ENCODE assay signal across 17 cellular contexts in the genomic region with DNA sequence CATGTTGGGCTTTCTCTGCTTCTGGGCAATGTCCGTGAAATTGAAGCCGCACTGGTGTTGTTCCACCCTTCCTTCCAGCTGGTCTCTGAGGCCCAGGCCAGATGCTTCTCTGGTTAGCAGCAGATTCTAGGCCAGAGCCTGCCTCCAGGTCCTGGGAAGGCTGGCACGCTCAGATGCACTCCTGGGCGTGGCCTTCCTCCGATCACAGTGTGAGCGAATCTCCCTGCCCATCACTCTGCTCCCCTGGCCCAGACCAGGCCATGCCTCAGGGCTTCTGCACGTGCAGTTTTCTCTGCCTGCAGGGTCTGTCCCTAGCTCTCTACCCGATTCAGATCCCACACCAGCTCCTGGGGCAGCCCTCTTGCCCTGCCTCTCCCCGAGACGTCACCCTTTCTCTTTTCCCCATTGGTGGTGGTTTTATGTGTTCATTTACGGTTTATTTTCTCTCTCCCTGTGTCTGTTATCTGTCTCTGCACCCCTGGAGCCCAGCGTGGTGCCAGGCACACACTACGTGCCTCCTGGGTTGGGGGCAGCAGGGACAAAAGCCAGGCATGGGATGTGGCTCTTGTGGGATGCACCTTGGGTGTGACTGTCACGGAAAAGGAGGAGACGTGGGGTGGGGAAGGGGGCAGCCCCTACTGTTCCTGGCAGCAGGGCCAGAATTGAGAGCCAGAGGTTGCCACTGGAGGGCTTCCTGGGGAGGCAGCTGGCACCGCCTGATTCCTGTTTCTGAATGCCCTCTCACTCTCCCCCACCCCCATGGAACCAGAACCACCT.
A peak's percentile ranks its signal among the peaks of the same experiment; 100 is the strongest.
DNase-seq lines count a peak whose midpoint lies in the region; ATAC-seq, FAIRE-seq and TF ChIP-seq lines count a peak whose summit lies in the region.
"Had no signal": no experiment of that assay in that cellular context is flagged by ENCODE, and none has a peak within 500 bp of the region (broad histone marks: within the 10 kb centered on the region; RNA-seq: fewer than 3 reads in every experiment).

No MANE protein-coding gene starts in this region.

- TF ChIP-seq EP300 in HepG2 (IDR thresholded peaks at IDR 0.05; ENCODE audit: low read depth in 2 of 2, low read length in 2 of 2) (no peak), HepG2 (CRISPR knock-in tag; IDR thresholded peaks at IDR 0.05; ENCODE audit: borderline replicate concordance) (no peak)

- H3K36me3 ChIP-seq in right lobe of liver (no peaks in the 10 kb centered on the region), HepG2 (replicated peaks in 1 of 2; ENCODE audit: control insufficient read depth in 1 of 2, insufficient read depth in 2 of 2, low read length in 2 of 2) (no peaks in the 10 kb centered on the region), upper lobe of right lung (no peaks in the 10 kb centered on the region)

- H3K27ac ChIP-seq in right lobe of liver (no peak overlapping the region), HepG2 (ENCODE audit: extremely low read length, insufficient read depth, low read length) (no peak overlapping the region), upper lobe of right lung (peak overlapping the region; percentile 24)
- H3K27ac ChIP-seq: C4-2B, RWPE1 had no signal

- H2AFZ ChIP-seq in HepG2 (ENCODE audit: low read length) = no peak overlapping the region

- no peak overlapping the region for H3K9ac ChIP-seq in HepG2 (ENCODE audit: insufficient read depth, low read depth, low read length)

- H3K4me3 Mint-ChIP-seq in memory B cell = no peak overlapping the region
- H3K4me3 Mint-ChIP-seq: activated T-helper 1 cell treated with anti-CD3 and anti-CD28 coated beads, Interleukin-12 subunit alpha, Interleukin-12 subunit beta, Interleukin-2, Interleukin-4 antibody, amounts not matched to agents 30 ng/mL and 10 ng/mL and 1 ng/mL, durations not matched to agents 14 hours and 24 hours and 36 hours; stimulated activated effector memory CD8-positive, alpha-beta T cell treated with anti-CD3 and anti-CD28 coated beads, Interleukin-12 subunit alpha, Interleukin-12 subunit beta, amount 100 ng/mL, for 72 hours had no signal

- POLR2A ChIA-PET in HepG2 (lab: Yijun Ruan, JAX) = no interaction called here

- H3K4me3 ChIP-seq in right lobe of liver (no peak overlapping the region), HepG2 (replicated peaks in 1 of 3; ENCODE audit: insufficient read depth in 1 of 3, low read depth in 2 of 3, low read length in 3 of 3) (no peak overlapping the region), upper lobe of right lung (no peak overlapping the region)

- H3K4me1 ChIP-seq in right lobe of liver = no peaks in the 10 kb centered on the region
- no peaks in the 10 kb centered on the region for H3K4me1 ChIP-seq in HepG2 (ENCODE audit: insufficient read depth, low read length)
- H3K4me1 ChIP-seq in upper lobe of right lung = peaks cover 17% of the 10 kb centered on the region

- no peak for TF ChIP-seq RAD21 in HepG2 (CRISPR knock-in tag; IDR thresholded peaks at IDR 0.05)

- in situ Hi-C loops in HepG2 (cut with HindIII; ENCODE audit: extremely low pct_ligation_motif_present, low pct_unique_long_range_greater_than_20kb) = no loop called here

- no peak overlapping the region for H3K4me2 ChIP-seq in HepG2 (ENCODE audit: low read depth, low read length)

- WGBS in right lobe of liver (ENCODE audit: insufficient coverage, low coverage, low lambda C conversion rate, missing lambda C conversion rate) = 53% methylated on average over 5 of the region's 16 CpGs
- WGBS in HepG2 (ENCODE audit: low lambda C conversion rate) = 18% methylated on average over 12 of the region's 16 CpGs

- H3K4me1 Mint-ChIP-seq in memory B cell = peaks cover 22% of the 10 kb centered on the region

- no peaks in the 10 kb centered on the region for H3K27me3 Mint-ChIP-seq in memory B cell

- H3K9me3 Mint-ChIP-seq in memory B cell = no peaks in the 10 kb centered on the region
- H3K9me3 Mint-ChIP-seq: activated T-helper 1 cell treated with anti-CD3 and anti-CD28 coated beads, Interleukin-12 subunit alpha, Interleukin-12 subunit beta, Interleukin-2, Interleukin-4 antibody, amounts not matched to agents 30 ng/mL and 10 ng/mL and 1 ng/mL, durations not matched to agents 14 hours and 24 hours and 36 hours; stimulated activated effector memory CD8-positive, alpha-beta T cell treated with anti-CD3 and anti-CD28 coated beads, Interleukin-12 subunit alpha, Interleukin-12 subunit beta, amount 100 ng/mL, for 72 hours had no signal

- no peak for TF ChIP-seq POLR2A in right lobe of liver (IDR thresholded peaks at IDR 0.05)
- TF ChIP-seq POLR2A in HepG2 (IDR thresholded peaks at IDR 0.05; ENCODE audit: insufficient read depth in 1 of 2, low read depth in 2 of 2, low read length in 2 of 2) = no peak

- TF ChIP-seq CTCF in right lobe of liver (IDR thresholded peaks at IDR 0.05) (no peak), HepG2 (CRISPR knock-in tag; IDR thresholded peaks at IDR 0.05) (no peak), upper lobe of right lung (IDR thresholded peaks at IDR 0.05) (no peak)

- H3K79me2 ChIP-seq in HepG2 (ENCODE audit: insufficient read depth, low read length) = no peaks in the 10 kb centered on the region

- DNase-seq in right lobe of liver = peak; percentile 13 to 42 (median 37)
- DNase-seq in HepG2 (ENCODE audit: low spot score) = no peak
- peak; percentile 40 for DNase-seq in ecto neural progenitor cell (ENCODE audit: low spot score)
- peak in 1 of 2 donors; percentile 8 for DNase-seq in memory B cell (ENCODE audit: low spot score in 2 of 2)
- DNase-seq in upper lobe of right lung = peak; percentile 54
- DNase-seq in activated CD4-positive, CD25-positive, alpha-beta regulatory T cell (lab: John Stamatoyannopoulos, UW) = no peak
- no peak for DNase-seq in NCI-H774 (lab: John Stamatoyannopoulos, UW)
- DNase-seq: NCI-H1092; NCI-H510A treated with DMSO at 0.1 percent for 48 hours; stimulated activated CD4-positive, alpha-beta T cell treated with anti-CD3 and anti-CD28 coated beads, Interleukin-1b, Interleukin-23, amount 100 ng/mL, for 48 hours had no signal

- CTCF ChIA-PET in HepG2 (lab: Yijun Ruan, JAX; ENCODE audit: low intra/inter-chr PET ratio, low total read pairs) = no interaction called here

- H3K27ac Mint-ChIP-seq in memory B cell = peak overlapping the region; percentile 2
- H3K27ac Mint-ChIP-seq: activated T-helper 1 cell treated with anti-CD3 and anti-CD28 coated beads, Interleukin-12 subunit alpha, Interleukin-12 subunit beta, Interleukin-2, Interleukin-4 antibody, amounts not matched to agents 30 ng/mL and 10 ng/mL and 1 ng/mL, durations not matched to agents 14 hours and 24 hours and 36 hours; stimulated activated effector memory CD8-positive, alpha-beta T cell treated with anti-CD3 and anti-CD28 coated beads, Interleukin-12 subunit alpha, Interleukin-12 subunit beta, amount 100 ng/mL, for 72 hours had no signal

- H3K9me3 ChIP-seq in right lobe of liver = no peaks in the 10 kb centered on the region
- no peaks in the 10 kb centered on the region for H3K9me3 ChIP-seq in HepG2 (ENCODE audit: low read length)
- H3K9me3 ChIP-seq in upper lobe of right lung = no peaks in the 10 kb centered on the region

- no peak for ATAC-seq in right lobe of liver
- ATAC-seq in HepG2 = no peak
- no peak for ATAC-seq in memory B cell (ENCODE audit: low read depth)
- no peak for ATAC-seq in upper lobe of right lung
- ATAC-seq in HG02623 (IDR thresholded peaks at IDR 0.05; ENCODE audit: unreplicated experiment) = no peak
- ATAC-seq: stimulated activated effector memory CD8-positive, alpha-beta T cell treated with anti-CD3 and anti-CD28 coated beads, Interleukin-12 subunit alpha, Interleukin-12 subunit beta, amount 100 ng/mL, for 72 hours had no signal

- BruUV-seq in HepG2 (replicated peaks; lab: Mats Ljungman, UMichigan) = no TSS peak

- FAIRE-seq in HepG2 (lab: Jason Lieb, UNC) = no peak
- FAIRE-seq: bronchial epithelial cell, HTR-8/SVneo had no signal

- H3K36me3 Mint-ChIP-seq in memory B cell = peaks cover 2% of the 10 kb centered on the region
- H3K36me3 Mint-ChIP-seq: stimulated activated effector memory CD8-positive, alpha-beta T cell treated with anti-CD3 and anti-CD28 coated beads, Interleukin-12 subunit alpha, Interleukin-12 subunit beta, amount 100 ng/mL, for 72 hours had no signal

- intact Hi-C loops in right lobe of liver (cut with DNase I) (loop anchor here in 1 of 2 donors (10.0 kb wide), 1 partner anchor 66 kb away; a partner anchor contains a TSS), HepG2 (cut with micrococcal nuclease; ENCODE audit: unreplicated experiment) (no loop called here), upper lobe of right lung (cut with DNase I) (no loop called here)

- H4K20me1 ChIP-seq in HepG2 (ENCODE audit: insufficient read depth, low read length) = 0 out of 2 replicates have a peak, but pooled peaks cover 3% of the 10 kb centered on the region

- H3K27me3 ChIP-seq in right lobe of liver (no peaks in the 10 kb centered on the region), HepG2 (ENCODE audit: control insufficient read depth in 1 of 2, insufficient read depth in 2 of 2, low read length in 2 of 2) (peaks cover 12 to 69% of the 10 kb centered on the region in 2 experiments), upper lobe of right lung (no peaks in the 10 kb centered on the region)

TF ChIP-seq in HepG2, 621 proteins besides CTCF, POLR2A, EP300 and RAD21:
- TF ChIP-seq ZNF367 (CRISPR knock-in tag; IDR thresholded peaks at IDR 0.05; ENCODE audit: borderline replicate concordance) (no peak), ZNF562 (CRISPR knock-in tag; IDR thresholded peaks at IDR 0.05; ENCODE audit: borderline replicate concordance) (no peak), ZNF724P (CRISPR knock-in tag; IDR thresholded peaks at IDR 0.05; ENCODE audit: borderline replicate concordance) (no peak), ZNF263 (CRISPR knock-in tag; IDR thresholded peaks at IDR 0.05) (no peak), NAIF1 (CRISPR knock-in tag; IDR thresholded peaks at IDR 0.05; ENCODE audit: borderline replicate concordance) (no peak), POLR2AphosphoS5 (IDR thresholded peaks at IDR 0.05; ENCODE audit: low read depth, low read length) (no peak), JUNB (CRISPR knock-in tag; IDR thresholded peaks at IDR 0.05; ENCODE audit: borderline replicate concordance) (no peak)

Comparison
In these comparisons a context has a peak if more than half of its experiments do, and no peak if none do; other contexts are left out.
1. DNase-seq: peak in right lobe of liver (3 of 3), ecto neural progenitor cell (single experiment) and upper lobe of right lung (single experiment); none in HepG2 (single experiment), activated CD4-positive, CD25-positive, alpha-beta regulatory T cell (0 of 4) and NCI-H774 (single experiment).